35 cellular contexts compared by ENCODE assay signal in genomic region chr4:188826393-188826792, GRCh38.
"Had no signal": no experiment of that assay in that cellular context is flagged by ENCODE, and none has a peak within 500 bp of the region (broad histone marks: within the 10 kb centered on the region; RNA-seq: fewer than 3 reads in every experiment).

No MANE protein-coding gene starts in this region.

- H3K27ac ChIP-seq: KMS-11 had no signal

- H3K27me3 ChIP-seq: MG63 had no signal

- H3K9me3 ChIP-seq: MG63 had no signal

- H3K36me3 ChIP-seq: MG63 had no signal

- H3K4me3 ChIP-seq: MG63 had no signal

- DNase-seq: Karpas-422, Kasumi-1, MG63, MM.1S, MV-4-11, NCI-H1048, NCI-H1092, NCI-H1092 treated with DMSO at 0.1 percent for 48 hours, NCI-H1105, NCI-H1105 treated with DMSO at 0.1 percent for 48 hours, NCI-H1417, NCI-H1417 treated with DMSO at 0.1 percent for 48 hours, NCI-H1436, NCI-H1436 treated with DMSO at 0.1 percent for 48 hours, NCI-H146, NCI-H1694, NCI-H1694 treated with DMSO at 0.1 percent for 48 hours, NCI-H187, NCI-H187 treated with DMSO at 0.1 percent for 48 hours, NCI-H1930, NCI-H2029 treated with DMSO at 0.1 percent for 48 hours, NCI-H2081, NCI-H2081 treated with DMSO at 0.1 percent for 48 hours, NCI-H2107, NCI-H2171, NCI-H2171 treated with DMSO at 0.1 percent for 48 hours, NCI-H2227 treated with DMSO at 0.1 percent for 48 hours, NCI-H226, NCI-H345, NCI-H446, NCI-H446 treated with DMSO at 0.1 percent for 48 hours, NCI-H510A, NCI-H510A treated with DMSO at 0.1 percent for 48 hours, NCI-H524 had no signal
